Comparison of ENCODE assay signal across 9 cellular contexts in genomic region chr2:33412920-33413319, GRCh38.
DNase-seq lines count a peak whose midpoint lies in the region; ATAC-seq and TF ChIP-seq lines count a peak whose summit lies in the region.
"Had no signal": no experiment of that assay in that cellular context is flagged by ENCODE, and none has a peak within 500 bp of the region (broad histone marks: within the 10 kb centered on the region; RNA-seq: fewer than 3 reads in every experiment).

No MANE protein-coding gene starts in this region.

- no peak overlapping the region for H3K4me2 ChIP-seq in OCI-LY1 (ENCODE audit: low read length)
- H3K4me2 ChIP-seq: BLaER1 had no signal

- H3K27me3 ChIP-seq in OCI-LY1 (ENCODE audit: insufficient read depth, low read length) (no peaks in the 10 kb centered on the region), gastrocnemius medialis (no peaks in the 10 kb centered on the region)
- H3K27me3 ChIP-seq: BLaER1 had no signal

- DNase-seq in NCI-H1417 (lab: John Stamatoyannopoulos, UW), result peak in 2 of 3 experiments; percentile 4 to 27
- DNase-seq in NCI-H1417 treated with DMSO at 0.1 percent for 48 hours (lab: John Stamatoyannopoulos, UW), result no peak
- DNase-seq in fibroblast of mammary gland (ENCODE audit: low read depth), result peak; percentile 82
- DNase-seq in gastrocnemius medialis, result no peak
- no peak for DNase-seq in NCI-H774 (lab: John Stamatoyannopoulos, UW)
- no peak for DNase-seq in activated CD8-positive, alpha-beta memory T cell treated with anti-CD3 and anti-CD28 coated beads, Interleukin-2, amount 50 U/mL, for 48 hours
- no peak for DNase-seq in glutamatergic neuron

- H3K4me1 Mint-ChIP-seq in glutamatergic neuron (ENCODE audit: low read depth, unreplicated experiment), result no peaks in the 10 kb centered on the region

- peaks cover 7% of the 10 kb centered on the region; the same call in 1 of the 2 replicates for H3K9me3 ChIP-seq in OCI-LY1 (ENCODE audit: low read length)
- H3K9me3 ChIP-seq in gastrocnemius medialis, result no peaks in the 10 kb centered on the region

- no peak for TF ChIP-seq POLR2A in gastrocnemius medialis (IDR thresholded peaks at IDR 0.05)

- no peak overlapping the region for H2AFZ ChIP-seq in OCI-LY1 (ENCODE audit: low read length)

- H3K9me3 Mint-ChIP-seq in glutamatergic neuron (ENCODE audit: unreplicated experiment), result no peaks in the 10 kb centered on the region

- H3K36me3 ChIP-seq in OCI-LY1 (ENCODE audit: insufficient read depth, low read length) (no peaks in the 10 kb centered on the region), gastrocnemius medialis (no peaks in the 10 kb centered on the region)
- H3K36me3 ChIP-seq: BLaER1 had no signal

- no peaks in the 10 kb centered on the region for H3K79me2 ChIP-seq in OCI-LY1 (ENCODE audit: insufficient read depth, low read length)

- intact Hi-C loops in gastrocnemius medialis (cut with DNase I; ENCODE audit: low total_unique reads), result loop anchor here (1.0 kb wide), 1 partner anchor 170 kb away; no protein-coding TSS in a partner anchor

- no peaks in the 10 kb centered on the region for H3K27me3 Mint-ChIP-seq in glutamatergic neuron (ENCODE audit: unreplicated experiment)

- peaks cover 7% of the 10 kb centered on the region for H3K36me3 Mint-ChIP-seq in glutamatergic neuron (ENCODE audit: unreplicated experiment)

- no peak for ATAC-seq in gastrocnemius medialis

- H4K20me1 ChIP-seq in OCI-LY1 (ENCODE audit: insufficient read depth, low read length), result no peaks in the 10 kb centered on the region
- H4K20me1 ChIP-seq: BLaER1 had no signal

- H3K9me2 ChIP-seq in OCI-LY1 (ENCODE audit: low read depth, low read length), result no peaks in the 10 kb centered on the region

- no peaks in the 10 kb centered on the region for H3K4me1 ChIP-seq in OCI-LY1 (ENCODE audit: insufficient read depth, low read length, severe bottlenecking)
- peaks cover 0 to 6% of the 10 kb centered on the region in 2 donors for H3K4me1 ChIP-seq in gastrocnemius medialis
- H3K4me1 ChIP-seq: BLaER1 had no signal

- no peak overlapping the region for H3K4me3 ChIP-seq in OCI-LY1 (ENCODE audit: low read depth, low read length, poor library complexity, severe bottlenecking)
- no peak overlapping the region for H3K4me3 ChIP-seq in fibroblast of mammary gland (ENCODE audit: control insufficient read depth, low read depth, low read length)
- no peak overlapping the region for H3K4me3 ChIP-seq in gastrocnemius medialis
- H3K4me3 ChIP-seq: BLaER1 had no signal

- in situ Hi-C loops in gastrocnemius medialis (cut with MboI; ENCODE audit: low sequenced_read_pairs in 4 of 4), result loop anchor here in 1 of 4 donors (25.0 kb wide), 1 partner anchor 174 kb away; the partner anchor contains the start of gene FAM98A

- peak; percentile 37 for TF ChIP-seq CTCF in OCI-LY1 (IDR thresholded peaks at IDR 0.05; ENCODE audit: low read length)
- TF ChIP-seq CTCF in fibroblast of mammary gland (conservative IDR thresholded peaks at IDR 0.05; ENCODE audit: control insufficient read depth, insufficient read depth, low read depth, low read length), result peak; percentile 67
- peak; percentile 17 to 59 (median 26) for TF ChIP-seq CTCF in gastrocnemius medialis (IDR thresholded peaks at IDR 0.05 in 4 of 5, conservative IDR thresholded peaks at IDR 0.05 in 1 of 5)
- no peak for TF ChIP-seq CTCF in glutamatergic neuron (IDR thresholded peaks at IDR 0.05; ENCODE audit: partially characterized antibody, unreplicated experiment)

- no peak overlapping the region for H3K9ac ChIP-seq in OCI-LY1 (ENCODE audit: low read length)
- H3K9ac ChIP-seq: BLaER1 had no signal

- no peaks in the 10 kb centered on the region for H3F3A ChIP-seq in OCI-LY1 (ENCODE audit: insufficient read depth, low read length)

- H3K27ac ChIP-seq in OCI-LY1 (ENCODE audit: low read depth, low read length, poor library complexity, severe bottlenecking), result no peak overlapping the region
- no peak overlapping the region for H3K27ac ChIP-seq in gastrocnemius medialis
- H3K27ac ChIP-seq: BLaER1 had no signal

- H3K27ac Mint-ChIP-seq in glutamatergic neuron (ENCODE audit: unreplicated experiment), result no peak overlapping the region

- H3K4me3 Mint-ChIP-seq in glutamatergic neuron (ENCODE audit: unreplicated experiment), result no peak overlapping the region

Comparison
In these comparisons a context has a peak if more than half of its experiments do, and no peak if none do; other contexts are left out.
1. DNase-seq: peak in NCI-H1417 (2 of 3) and fibroblast of mammary gland (single experiment); none in NCI-H1417 treated with DMSO at 0.1 percent for 48 hours (single experiment), gastrocnemius medialis (0 of 2), NCI-H774 (single experiment), activated CD8-positive, alpha-beta memory T cell treated with anti-CD3 and anti-CD28 coated beads, Interleukin-2, amount 50 U/mL, for 48 hours (single experiment) and glutamatergic neuron (single experiment).